32 cellular contexts compared by ENCODE assay signal in genomic region chr4:6451309-6451708, GRCh38. TPM values are rescaled to one million over a fixed set of nuclear protein-coding genes. Genes with fewer than 3 reads are reported as not detected.
"Had no signal": no experiment of that assay in that cellular context is flagged by ENCODE, and none has a peak within 500 bp of the region (broad histone marks: within the 10 kb centered on the region; RNA-seq: fewer than 3 reads in every experiment).

No MANE protein-coding gene starts in this region.

- ATAC-seq: activated naive CD4-positive, alpha-beta T cell treated with anti-CD3 and anti-CD28 coated beads, Interleukin-2, amount 50 U/mL, for 72 hours; activated T-cell treated with anti-CD3 and anti-CD28 coated beads, Interleukin-2, amount 50 U/mL, for 72 hours; body of pancreas; gastroesophageal sphincter; T-helper 17 cell had no signal

- H3K4me3 ChIP-seq: adrenal gland, body of pancreas, breast epithelium, cardiac muscle cell, esophagus squamous epithelium, gastroesophageal sphincter had no signal

- H3K9me3 ChIP-seq: adrenal gland, body of pancreas, breast epithelium, esophagus squamous epithelium, gastroesophageal sphincter had no signal

- FAIRE-seq: colon, endometrium, endothelial cell of umbilical vein had no signal

- DNase-seq: activated CD4-positive, alpha-beta memory T cell treated with anti-CD3 and anti-CD28 coated beads, Interleukin-2, amount 10 ng/mL, durations not matched to agents 7 days and 5 days; activated CD4-positive, alpha-beta T cell treated with anti-CD3 and anti-CD28 coated beads for 1 hour; activated CD4-positive, alpha-beta T cell treated with anti-CD3 and anti-CD28 coated beads for 4 hours; activated CD4-positive, alpha-beta T cell treated with anti-CD3 and anti-CD28 coated beads, Interleukin-2, amount 10 ng/mL, durations not matched to agents 7 days and 5 days; activated CD4-positive, alpha-beta T cell treated with anti-CD3 and anti-CD28 coated beads, Interleukin-2, amount 50 U/mL, for 4 hours; activated CD8-positive, alpha-beta memory T cell treated with anti-CD3 and anti-CD28 coated beads, Interleukin-2, amount 50 U/mL, for 48 hours; activated gamma-delta T cell; activated naive CD4-positive, alpha-beta T cell; activated naive CD4-positive, alpha-beta T cell treated with anti-CD3 and anti-CD28 coated beads, Interleukin-2, amount 10 ng/mL, durations not matched to agents 7 days and 5 days; activated T-cell treated with anti-CD3 and anti-CD28 coated beads for 4 hours; activated T-cell treated with anti-CD3 and anti-CD28 coated beads, Interleukin-2, amount 50 U/mL, for 24 hours; activated T-cell treated with anti-CD3 and anti-CD28 coated beads, Interleukin-2, amount 50 U/mL, for 72 hours; adrenal gland; amygdala; body of pancreas; cortex of kidney; dermis blood vessel endothelial cell; effector CD8-positive, alpha-beta T cell; esophagus squamous epithelium; foreskin melanocyte; T-helper 1 cell; T-helper 17 cell; T1000 had no signal

- H3K36me3 ChIP-seq: adrenal gland, breast epithelium, cardiac muscle cell, gastroesophageal sphincter had no signal

- H3K27ac ChIP-seq: adrenal gland, body of pancreas, breast epithelium, cardiac muscle cell, epithelial cell of prostate, esophagus squamous epithelium, gastroesophageal sphincter had no signal

- H3K4me1 ChIP-seq: adrenal gland, body of pancreas, breast epithelium had no signal

- H3K27me3 ChIP-seq: adrenal gland, body of pancreas had no signal

RNA-seq across cellular contexts. Expression of gene PPP2R2C, which starts 21.1 kb away (rescaled TPM):
- total RNA-seq: activated CD4-positive, alpha-beta memory T cell treated with anti-CD3 and anti-CD28 coated beads, Interleukin-2, amount 10 ng/mL, durations not matched to agents 7 days and 5 days; activated CD4-positive, alpha-beta T cell treated with anti-CD3 and anti-CD28 coated beads, Interleukin-2, amount 10 ng/mL, durations not matched to agents 7 days and 5 days; activated naive CD4-positive, alpha-beta T cell treated with anti-CD3 and anti-CD28 coated beads, Interleukin-2, amount 50 U/mL, for 72 hours; activated T-cell treated with anti-CD3 and anti-CD28 coated beads, Interleukin-2, amount 50 U/mL, for 72 hours; cardiac muscle cell; fibroblast of villous mesenchyme; T-helper 17 cell had no signal
- polyA plus RNA-seq: cardiac muscle cell had no signal
